In the genomic region with DNA sequence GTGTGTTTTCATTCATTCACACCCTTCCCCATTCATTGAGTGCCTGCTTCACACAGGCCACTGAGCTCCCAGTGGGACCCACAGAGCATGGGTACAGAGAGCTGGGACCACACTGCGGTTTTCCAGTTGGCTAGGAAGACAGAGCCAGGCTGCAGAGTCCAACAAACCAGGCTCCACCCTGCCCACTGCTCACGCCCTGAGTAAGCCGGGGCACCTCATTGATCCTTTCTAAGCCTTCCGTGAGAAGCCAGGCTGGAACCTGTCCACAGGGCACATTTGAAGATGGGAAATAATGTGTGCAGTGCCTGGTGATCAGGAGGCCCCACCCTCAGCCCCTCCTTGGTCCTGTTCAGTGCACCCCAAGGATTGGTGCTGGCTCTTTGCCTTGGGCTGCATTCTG, we compare ENCODE assay signal across 1 cellular context.
TF ChIP-seq lines count a peak whose summit lies in the region.

No MANE protein-coding gene starts in this region.

TF ChIP-seq in HepG2, 621 proteins besides CTCF, POLR2A, EP300 and RAD21:
- TF ChIP-seq ZBTB20 (CRISPR knock-in tag; IDR thresholded peaks at IDR 0.05; ENCODE audit: borderline replicate concordance, low read depth) = no peak
- no peak for TF ChIP-seq ZFP82 (CRISPR knock-in tag; IDR thresholded peaks at IDR 0.05; ENCODE audit: borderline replicate concordance)
- no peak for TF ChIP-seq TBX3 (IDR thresholded peaks at IDR 0.05; ENCODE audit: borderline replicate concordance)
- no peak for TF ChIP-seq NFIB (CRISPR knock-in tag; IDR thresholded peaks at IDR 0.05; ENCODE audit: borderline replicate concordance)
- TF ChIP-seq NONO (IDR thresholded peaks at IDR 0.05) = no peak
- no peak for TF ChIP-seq NONO (CRISPR knock-in tag; conservative IDR thresholded peaks at IDR 0.05)
- no peak for TF ChIP-seq ZSCAN20 (CRISPR knock-in tag; IDR thresholded peaks at IDR 0.05; ENCODE audit: borderline replicate concordance)
- TF ChIP-seq, protein P1, sequence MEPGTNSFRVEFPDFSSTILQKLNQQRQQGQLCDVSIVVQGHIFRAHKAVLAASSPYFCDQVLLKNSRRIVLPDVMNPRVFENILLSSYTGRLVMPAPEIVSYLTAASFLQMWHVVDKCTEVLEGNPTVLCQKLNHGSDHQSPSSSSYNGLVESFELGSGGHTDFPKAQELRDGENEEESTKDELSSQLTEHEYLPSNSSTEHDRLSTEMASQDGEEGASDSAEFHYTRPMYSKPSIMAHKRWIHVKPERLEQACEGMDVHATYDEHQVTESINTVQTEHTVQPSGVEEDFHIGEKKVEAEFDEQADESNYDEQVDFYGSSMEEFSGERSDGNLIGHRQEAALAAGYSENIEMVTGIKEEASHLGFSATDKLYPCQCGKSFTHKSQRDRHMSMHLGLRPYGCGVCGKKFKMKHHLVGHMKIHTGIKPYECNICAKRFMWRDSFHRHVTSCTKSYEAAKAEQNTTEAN (CRISPR knock-in tag; conservative IDR thresholded peaks at IDR 0.05) = no peak
- TF ChIP-seq ZNF235 (CRISPR knock-in tag; IDR thresholded peaks at IDR 0.05; ENCODE audit: borderline replicate concordance) = no peak
- TF ChIP-seq ZNF775 (CRISPR knock-in tag; IDR thresholded peaks at IDR 0.05; ENCODE audit: borderline replicate concordance) = no peak
- no peak for TF ChIP-seq KLF6 (CRISPR knock-in tag; IDR thresholded peaks at IDR 0.05)
- no peak for TF ChIP-seq ETV6 (CRISPR knock-in tag; conservative IDR thresholded peaks at IDR 0.05)
- TF ChIP-seq MEIS1 (CRISPR knock-in tag; IDR thresholded peaks at IDR 0.05; ENCODE audit: borderline replicate concordance) = no peak
